Comparison of ENCODE assay signal across 1 cellular context in the genomic region with DNA sequence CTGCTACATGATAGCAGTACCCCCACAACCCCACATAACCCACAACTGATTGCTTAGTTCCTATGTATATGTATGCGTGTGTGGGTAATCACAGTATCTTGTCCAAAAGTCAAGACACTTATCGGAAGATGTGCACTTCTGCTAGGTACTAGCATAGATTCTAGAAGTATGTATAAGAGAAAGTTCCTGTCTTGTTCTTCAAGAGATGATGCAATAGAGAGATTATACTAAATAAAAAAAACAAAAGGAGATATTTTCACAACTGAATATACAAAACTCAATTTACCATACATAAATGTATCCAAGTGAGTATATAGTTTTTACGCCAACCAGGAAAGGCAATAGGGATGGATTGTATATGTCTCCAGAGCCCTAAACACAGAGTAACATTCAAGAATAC.
TF ChIP-seq lines count a peak whose summit lies in the region.

No MANE protein-coding gene starts in this region.

TF ChIP-seq in K562, 482 proteins besides CTCF, POLR2A, EP300 and RAD21:
- TF ChIP-seq, protein P1, sequence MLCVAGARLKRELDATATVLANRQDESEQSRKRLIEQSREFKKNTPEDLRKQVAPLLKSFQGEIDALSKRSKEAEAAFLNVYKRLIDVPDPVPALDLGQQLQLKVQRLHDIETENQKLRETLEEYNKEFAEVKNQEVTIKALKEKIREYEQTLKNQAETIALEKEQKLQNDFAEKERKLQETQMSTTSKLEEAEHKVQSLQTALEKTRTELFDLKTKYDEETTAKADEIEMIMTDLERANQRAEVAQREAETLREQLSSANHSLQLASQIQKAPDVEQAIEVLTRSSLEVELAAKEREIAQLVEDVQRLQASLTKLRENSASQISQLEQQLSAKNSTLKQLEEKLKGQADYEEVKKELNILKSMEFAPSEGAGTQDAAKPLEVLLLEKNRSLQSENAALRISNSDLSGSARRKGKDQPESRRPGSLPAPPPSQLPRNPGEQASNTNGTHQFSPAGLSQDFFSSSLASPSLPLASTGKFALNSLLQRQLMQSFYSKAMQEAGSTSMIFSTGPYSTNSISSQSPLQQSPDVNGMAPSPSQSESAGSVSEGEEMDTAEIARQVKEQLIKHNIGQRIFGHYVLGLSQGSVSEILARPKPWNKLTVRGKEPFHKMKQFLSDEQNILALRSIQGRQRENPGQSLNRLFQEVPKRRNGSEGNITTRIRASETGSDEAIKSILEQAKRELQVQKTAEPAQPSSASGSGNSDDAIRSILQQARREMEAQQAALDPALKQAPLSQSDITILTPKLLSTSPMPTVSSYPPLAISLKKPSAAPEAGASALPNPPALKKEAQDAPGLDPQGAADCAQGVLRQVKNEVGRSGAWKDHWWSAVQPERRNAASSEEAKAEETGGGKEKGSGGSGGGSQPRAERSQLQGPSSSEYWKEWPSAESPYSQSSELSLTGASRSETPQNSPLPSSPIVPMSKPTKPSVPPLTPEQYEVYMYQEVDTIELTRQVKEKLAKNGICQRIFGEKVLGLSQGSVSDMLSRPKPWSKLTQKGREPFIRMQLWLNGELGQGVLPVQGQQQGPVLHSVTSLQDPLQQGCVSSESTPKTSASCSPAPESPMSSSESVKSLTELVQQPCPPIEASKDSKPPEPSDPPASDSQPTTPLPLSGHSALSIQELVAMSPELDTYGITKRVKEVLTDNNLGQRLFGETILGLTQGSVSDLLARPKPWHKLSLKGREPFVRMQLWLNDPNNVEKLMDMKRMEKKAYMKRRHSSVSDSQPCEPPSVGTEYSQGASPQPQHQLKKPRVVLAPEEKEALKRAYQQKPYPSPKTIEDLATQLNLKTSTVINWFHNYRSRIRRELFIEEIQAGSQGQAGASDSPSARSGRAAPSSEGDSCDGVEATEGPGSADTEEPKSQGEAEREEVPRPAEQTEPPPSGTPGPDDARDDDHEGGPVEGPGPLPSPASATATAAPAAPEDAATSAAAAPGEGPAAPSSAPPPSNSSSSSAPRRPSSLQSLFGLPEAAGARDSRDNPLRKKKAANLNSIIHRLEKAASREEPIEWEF (CRISPR knock-in tag; IDR thresholded peaks at IDR 0.05): no peak
- TF ChIP-seq, protein P2, sequence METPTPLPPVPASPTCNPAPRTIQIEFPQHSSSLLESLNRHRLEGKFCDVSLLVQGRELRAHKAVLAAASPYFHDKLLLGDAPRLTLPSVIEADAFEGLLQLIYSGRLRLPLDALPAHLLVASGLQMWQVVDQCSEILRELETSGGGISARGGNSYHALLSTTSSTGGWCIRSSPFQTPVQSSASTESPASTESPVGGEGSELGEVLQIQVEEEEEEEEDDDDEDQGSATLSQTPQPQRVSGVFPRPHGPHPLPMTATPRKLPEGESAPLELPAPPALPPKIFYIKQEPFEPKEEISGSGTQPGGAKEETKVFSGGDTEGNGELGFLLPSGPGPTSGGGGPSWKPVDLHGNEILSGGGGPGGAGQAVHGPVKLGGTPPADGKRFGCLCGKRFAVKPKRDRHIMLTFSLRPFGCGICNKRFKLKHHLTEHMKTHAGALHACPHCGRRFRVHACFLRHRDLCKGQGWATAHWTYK (CRISPR knock-in tag; IDR thresholded peaks at IDR 0.05): no peak
- no peak for TF ChIP-seq SRSF3 (IDR thresholded peaks at IDR 0.05; ENCODE audit: insufficient read depth, low read length)
- TF ChIP-seq WHSC1 (IDR thresholded peaks at IDR 0.05; ENCODE audit: low read length): no peak
- no peak for TF ChIP-seq DMBX1 (CRISPR knock-in tag; IDR thresholded peaks at IDR 0.05; ENCODE audit: borderline replicate concordance)
- TF ChIP-seq, protein P3, sequence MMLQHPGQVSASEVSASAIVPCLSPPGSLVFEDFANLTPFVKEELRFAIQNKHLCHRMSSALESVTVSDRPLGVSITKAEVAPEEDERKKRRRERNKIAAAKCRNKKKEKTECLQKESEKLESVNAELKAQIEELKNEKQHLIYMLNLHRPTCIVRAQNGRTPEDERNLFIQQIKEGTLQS (IDR thresholded peaks at IDR 0.05): peak; percentile 57
- TF ChIP-seq, protein P3 (CRISPR knock-in tag; conservative IDR thresholded peaks at IDR 0.05): no peak
- no peak for TF ChIP-seq ZNF174 (CRISPR knock-in tag; IDR thresholded peaks at IDR 0.05)
- no peak for TF ChIP-seq U2AF2 (optimal IDR thresholded peaks at IDR 0.05; ENCODE audit: low read depth, low read length)
- TF ChIP-seq TGIF2 (CRISPR knock-in tag; IDR thresholded peaks at IDR 0.05): no peak
- TF ChIP-seq FOSL1 (tag; conservative IDR thresholded peaks at IDR 0.05): no peak
- no peak for TF ChIP-seq ZNF668 (CRISPR knock-in tag; IDR thresholded peaks at IDR 0.05)
- no peak for TF ChIP-seq SRSF9 (IDR thresholded peaks at IDR 0.05; ENCODE audit: borderline replicate concordance, low read depth, low read length)
- no peak for TF ChIP-seq C11orf30 (IDR thresholded peaks at IDR 0.05; ENCODE audit: low read depth)
- no peak for TF ChIP-seq POLR2B (IDR thresholded peaks at IDR 0.05; ENCODE audit: low read depth, partially characterized antibody)
- TF ChIP-seq ZNF224 (CRISPR knock-in tag; IDR thresholded peaks at IDR 0.05): no peak
- no peak for TF ChIP-seq CEBPG (CRISPR knock-in tag; IDR thresholded peaks at IDR 0.05)
- peak; percentile 58 to 75 for TF ChIP-seq CEBPG (tag; conservative IDR thresholded peaks at IDR 0.05 in 1 of 2, IDR thresholded peaks at IDR 0.05 in 1 of 2)
- TF ChIP-seq SMAD4 (CRISPR knock-in tag; conservative IDR thresholded peaks at IDR 0.05): no peak
